In genomic region chr4:155521382-155521781, GRCh38 we compare ENCODE assay signal across 28 cellular contexts.
DNase-seq lines count a peak whose midpoint lies in the region; ATAC-seq, FAIRE-seq and TF ChIP-seq lines count a peak whose summit lies in the region.
"Had no signal": no experiment of that assay in that cellular context is flagged by ENCODE, and none has a peak within 500 bp of the region (broad histone marks: within the 10 kb centered on the region; RNA-seq: fewer than 3 reads in every experiment).

No MANE protein-coding gene starts in this region.

- H3K18ac ChIP-seq in IMR-90 (ENCODE audit: low read depth, low read length): peak overlapping the region; percentile 91

- no peak for FAIRE-seq in K562 (lab: Jason Lieb, UNC)
- FAIRE-seq: A549, G401.6 had no signal

- POLR2A ChIA-PET in IMR-90 (lab: Charles Lee; ENCODE audit: unreplicated experiment) (no interaction called here), K562 (lab: Yijun Ruan, JAX) (no interaction called here)

- WGBS in IMR-90 (ENCODE audit: extremely low coverage in 2 of 2, insufficient read length in 1 of 2), 2 experiments: no CpG with 5 or more reads among the region's 7 CpGs
- 0% methylated on average over 7 of the region's 7 CpGs for WGBS in K562 (ENCODE audit: insufficient coverage, low coverage, missing lambda C conversion rate)
- 69 to 74% methylated on average over 7 of the region's 7 CpGs for WGBS in sigmoid colon, 2 donors

- peak overlapping the region; percentile 3; the same call in 1 of the 2 replicates for H2BK120ac ChIP-seq in IMR-90 (ENCODE audit: low read depth, low read length)

- no peaks in the 10 kb centered on the region for H3K36me3 ChIP-seq in IMR-90 (ENCODE audit: control insufficient read depth, insufficient read depth, low read length)
- H3K36me3 ChIP-seq in K562 (ENCODE audit: control insufficient read depth, insufficient read depth, low read length): no peaks in the 10 kb centered on the region
- no peaks in the 10 kb centered on the region for H3K36me3 ChIP-seq in sigmoid colon
- no peaks in the 10 kb centered on the region for H3K36me3 ChIP-seq in uterus
- H3K36me3 ChIP-seq: BLaER1 treated with 17β-estradiol and CSF1 and Interleukin-3, amounts not matched to agents 10 nM and 100 nM; SJSA1 had no signal

- CTCF ChIA-PET in IMR-90 (lab: Yijun Ruan, JAX): interaction anchor here (1.1 to 1.6 kb wide), 2 partner anchors 13 to 20 kb away, joined by 3 read pairs; no protein-coding TSS in a partner anchor
- CTCF ChIA-PET in K562 (lab: Yijun Ruan, JAX; ENCODE audit: low intra/inter-chr PET ratio): no interaction called here

- no peak overlapping the region; the same call in 1 of the 2 replicates for H3K9ac ChIP-seq in IMR-90 (ENCODE audit: low read depth, low read length)
- H3K9ac ChIP-seq in K562 (ENCODE audit: insufficient read depth in 1 of 2, low read depth in 2 of 2, low read length in 2 of 2): no peak overlapping the region
- H3K9ac ChIP-seq: BLaER1 treated with 17β-estradiol and CSF1 and Interleukin-3, amounts not matched to agents 10 nM and 100 nM had no signal

- no peak for TF ChIP-seq CTCF in IMR-90 (conservative IDR thresholded peaks at IDR 0.05; ENCODE audit: low read depth, low read length)
- TF ChIP-seq CTCF in K562 (IDR thresholded peaks at IDR 0.05 in 2 of 3, conservative IDR thresholded peaks at IDR 0.05 in 1 of 3; ENCODE audit: insufficient read depth in 2 of 3, low read depth in 1 of 3, low read length in 3 of 3): no peak
- no peak for TF ChIP-seq CTCF in sigmoid colon (IDR thresholded peaks at IDR 0.05)
- no peak for TF ChIP-seq CTCF in uterus (IDR thresholded peaks at IDR 0.05)

- H3K14ac ChIP-seq in IMR-90 (replicated peaks; ENCODE audit: low read depth, low read length): peak overlapping the region; percentile 40; the same call in 1 of the 2 replicates

- in situ Hi-C loops in IMR-90 (cut with MboI; ENCODE audit: low sequenced_read_pairs): no loop called here
- in situ Hi-C loops in K562 (cut with MboI): no loop called here

- peak overlapping the region in 1 of 2 experiments; percentile 29; a peak in 1 of 4 replicates for H4K8ac ChIP-seq in IMR-90 (ENCODE audit: low read depth in 2 of 2, low read length in 2 of 2)

- no peak overlapping the region for H3K4me2 ChIP-seq in IMR-90 (ENCODE audit: low read depth, low read length)
- no peak overlapping the region for H3K4me2 ChIP-seq in K562 (ENCODE audit: insufficient read depth, low read length)
- H3K4me2 ChIP-seq: A549; BLaER1 treated with 17β-estradiol and CSF1 and Interleukin-3, amounts not matched to agents 10 nM and 100 nM; GM23338; PC-9 had no signal

- peak overlapping the region; percentile 67 for H2BK5ac ChIP-seq in IMR-90 (ENCODE audit: low read depth, low read length, poor library complexity, severe bottlenecking)

- peak overlapping the region; percentile 81; the same call in 1 of the 2 replicates for H2AK5ac ChIP-seq in IMR-90 (ENCODE audit: low read depth, low read length)

- intact Hi-C loops in IMR-90 (cut with micrococcal nuclease) (loop anchor here (5.0 kb wide), 1 partner anchor 79 kb away; no protein-coding TSS in a partner anchor), K562 (cut with micrococcal nuclease) (no loop called here), sigmoid colon (cut with DNase I) (loop anchor here (5.0 to 10.0 kb wide), 2 partner anchors 79 to 253 kb away; no protein-coding TSS in a partner anchor), uterus (cut with DNase I; ENCODE audit: low total_unique reads) (no loop called here)

- H2BK15ac ChIP-seq in IMR-90 (ENCODE audit: low read depth, low read length): peak overlapping the region; percentile 35; the same call in 2 of the 3 replicates

- no peak for TF ChIP-seq RAD21 in IMR-90 (IDR thresholded peaks at IDR 0.05; ENCODE audit: low read length)
- no peak for TF ChIP-seq RAD21 in K562 (CRISPR knock-in tag; conservative IDR thresholded peaks at IDR 0.05 in 1 of 2, IDR thresholded peaks at IDR 0.05 in 1 of 2)

- H3K9me3 ChIP-seq in IMR-90 (ENCODE audit: control insufficient read depth, insufficient read depth, low read length): 0 out of 2 replicates have a peak, but pooled peaks cover 2% of the 10 kb centered on the region
- H3K9me3 ChIP-seq in K562 (replicated peaks; ENCODE audit: control insufficient read depth, insufficient read depth, low read depth, low read length): no peaks in the 10 kb centered on the region; the same call in 1 of the 2 replicates
- H3K9me3 ChIP-seq in sigmoid colon: no peaks in the 10 kb centered on the region
- no peaks in the 10 kb centered on the region for H3K9me3 ChIP-seq in uterus
- H3K9me3 ChIP-seq: A549 had no signal

- BruUV-seq in IMR-90 (replicated peaks; lab: Mats Ljungman, UMichigan) (no TSS peak), K562 (replicated peaks; lab: Mats Ljungman, UMichigan) (no TSS peak)

- H4K91ac ChIP-seq in IMR-90 (ENCODE audit: insufficient read depth, low read depth, low read length): 0 out of 2 replicates have a peak overlapping the region, but pooled peaks have one; percentile 14

- no peak overlapping the region for H3K56ac ChIP-seq in IMR-90 (ENCODE audit: extremely low read depth, insufficient read depth, low read length)

- no peaks in the 10 kb centered on the region for H3K79me2 ChIP-seq in K562 (ENCODE audit: control insufficient read depth, insufficient read depth, low read length)

- H3K4me3 ChIP-seq in IMR-90 (ENCODE audit: insufficient read depth, low read depth, low read length) (no peak overlapping the region), K562 (no peak overlapping the region), sigmoid colon (no peak overlapping the region), uterus (no peak overlapping the region)
- H3K4me3 ChIP-seq: A549; BLaER1 treated with 17β-estradiol and CSF1 and Interleukin-3, amounts not matched to agents 10 nM and 100 nM; GM23338; PC-9; SJSA1 had no signal

- no peak overlapping the region for H2BK20ac ChIP-seq in IMR-90 (ENCODE audit: low read depth, low read length)

- no peaks in the 10 kb centered on the region for H3K79me1 ChIP-seq in IMR-90 (ENCODE audit: low read depth in 1 of 2, low read length in 2 of 2)

- peak overlapping the region; percentile 52 for H3K4ac ChIP-seq in IMR-90 (ENCODE audit: low read depth, low read length)

- no peaks in the 10 kb centered on the region; the same call in 1 of the 2 replicates for H4K20me1 ChIP-seq in IMR-90 (ENCODE audit: insufficient read depth, low read length)
- no peaks in the 10 kb centered on the region for H4K20me1 ChIP-seq in K562 (replicated peaks; ENCODE audit: control insufficient read depth, insufficient read depth, low read length)
- H4K20me1 ChIP-seq: BLaER1 treated with 17β-estradiol and CSF1 and Interleukin-3, amounts not matched to agents 10 nM and 100 nM had no signal

- ATAC-seq in IMR-90 (ENCODE audit: low read depth) (no peak), K562 (no peak), HG02642 (IDR thresholded peaks at IDR 0.05; ENCODE audit: poor library complexity, unreplicated experiment) (no peak)
- ATAC-seq: A549, GM23338 had no signal

- TF ChIP-seq POLR2A in IMR-90 (IDR thresholded peaks at IDR 0.05; ENCODE audit: low read depth, low read length) (no peak), K562 (conservative IDR thresholded peaks at IDR 0.05) (no peak), sigmoid colon (IDR thresholded peaks at IDR 0.05) (no peak), uterus (IDR thresholded peaks at IDR 0.05) (no peak)

- no peak overlapping the region for H2AK9ac ChIP-seq in IMR-90 (replicated peaks; ENCODE audit: low read depth, low read length, poor library complexity)

- H3K4me1 ChIP-seq in IMR-90 (ENCODE audit: control insufficient read depth, insufficient read depth, low read length) (peaks cover 11% of the 10 kb centered on the region), K562 (replicated peaks in 1 of 2; ENCODE audit: control insufficient read depth in 2 of 2, insufficient read depth in 2 of 2, low read length in 2 of 2) (no peaks in the 10 kb centered on the region), sigmoid colon (peaks cover 0 to 45% (median 34%) of the 10 kb centered on the region in 4 donors), uterus (no peaks in the 10 kb centered on the region)
- H3K4me1 ChIP-seq: A549 had no signal

- H2AFZ ChIP-seq in IMR-90 (replicated peaks; ENCODE audit: low read length, poor library complexity): no peak overlapping the region
- no peak overlapping the region for H2AFZ ChIP-seq in K562 (ENCODE audit: low read depth, low read length)
- H2AFZ ChIP-seq: GM23338, PC-9 had no signal

- H3K27ac ChIP-seq in IMR-90 (ENCODE audit: insufficient read depth, low read length) (peak overlapping the region; percentile 73; the same call in 1 of the 2 replicates), K562 (ENCODE audit: extremely low read depth, low read depth, low read length) (no peak overlapping the region), sigmoid colon (peak overlapping the region; percentile 25 to 81 (median 75)), uterus (peak overlapping the region; percentile 64 to 91)
- H3K27ac ChIP-seq: A549; BLaER1 treated with 17β-estradiol and CSF1 and Interleukin-3, amounts not matched to agents 10 nM and 100 nM; PC-9; SJSA1 had no signal

- H3K23ac ChIP-seq in IMR-90 (ENCODE audit: low read depth, low read length): no peak overlapping the region

- H3K9me1 ChIP-seq in IMR-90 (ENCODE audit: insufficient read depth, low read length) (no peaks in the 10 kb centered on the region), K562 (ENCODE audit: control insufficient read depth, insufficient read depth, low read length) (no peaks in the 10 kb centered on the region)

- H4K5ac ChIP-seq in IMR-90 (ENCODE audit: low read depth, low read length): peak overlapping the region; percentile 91

- DNase-seq in IMR-90 (no peak), K562 (ENCODE audit: extremely low read depth in 1 of 4, low spot score in 3 of 4) (no peak), sigmoid colon (no peak), uterus (no peak), NCI-H2029 (lab: John Stamatoyannopoulos, UW) (no peak), NCI-H510A treated with DMSO at 0.1 percent for 48 hours (lab: John Stamatoyannopoulos, UW) (no peak)
- DNase-seq: AML-193; CD4-positive, alpha-beta memory T cell; COR-L47; H9; HFFc6; Kasumi-1; NCI-H1092 treated with DMSO at 0.1 percent for 48 hours; NCI-H1436 treated with DMSO at 0.1 percent for 48 hours; NCI-H187 treated with DMSO at 0.1 percent for 48 hours; NCI-H2107; NCI-H524 treated with DMSO at 0.1 percent for 48 hours; NCI-H82; NK-92 treated with Interleukin-12 subunit alpha and Interleukin-12 subunit beta, amount 100 ng/mL, for 24 hours; PC-9; Right ventricle myocardium superior; RPMI8226 had no signal

- no peaks in the 10 kb centered on the region for H3K27me3 ChIP-seq in IMR-90 (ENCODE audit: control insufficient read depth, insufficient read depth, low read length)
- H3K27me3 ChIP-seq in K562 (ENCODE audit: control insufficient read depth in 2 of 2, insufficient read depth in 2 of 2, low read length in 2 of 2): no peaks in the 10 kb centered on the region
- H3K27me3 ChIP-seq in sigmoid colon: no peaks in the 10 kb centered on the region
- no peaks in the 10 kb centered on the region for H3K27me3 ChIP-seq in uterus
- H3K27me3 ChIP-seq: BLaER1 treated with 17β-estradiol and CSF1 and Interleukin-3, amounts not matched to agents 10 nM and 100 nM; SJSA1 had no signal

- no peak for TF ChIP-seq EP300 in K562 (IDR thresholded peaks at IDR 0.05; ENCODE audit: low read length)
- TF ChIP-seq EP300 in sigmoid colon (IDR thresholded peaks at IDR 0.05): no peak

- dilution Hi-C loops in IMR-90 (cut with HindIII; ENCODE audit: low sequenced_read_pairs, unreplicated experiment): no loop called here

TF ChIP-seq in K562, 482 proteins besides CTCF, POLR2A, EP300 and RAD21 (continues in another document):
- no peak for TF ChIP-seq ZNF197 (CRISPR knock-in tag; IDR thresholded peaks at IDR 0.05; ENCODE audit: low read depth)

Comparison
In these comparisons a context has a peak if more than half of its experiments do, and no peak if none do; other contexts are left out.
1. intact Hi-C loops: an anchor here in IMR-90 (5.0 kb wide) and sigmoid colon (5.0 to 10.0 kb wide); none called in K562 and uterus.